In genomic region chr7:100148225-100148558, GRCh38 we compare ENCODE assay signal across 7 cellular contexts. TPM values are rescaled to one million over a fixed set of nuclear protein-coding genes. Genes with fewer than 3 reads are reported as not detected.
A peak's percentile ranks its signal among the peaks of the same experiment; 100 is the strongest.
DNase-seq lines count a peak whose midpoint lies in the region; ATAC-seq and TF ChIP-seq lines count a peak whose summit lies in the region.

No MANE protein-coding gene starts in this region.

- TF ChIP-seq CTCF in HFF-Myc (IDR thresholded peaks at IDR 0.05; ENCODE audit: low read depth, low read length, missing control alignments) = no peak

- H3K27me3 ChIP-seq in subcutaneous abdominal adipose tissue (ENCODE audit: control insufficient read depth in 5 of 5, insufficient read depth in 4 of 5, low read length in 5 of 5) = no peaks in the 10 kb centered on the region

- H3K9ac ChIP-seq in subcutaneous abdominal adipose tissue (ENCODE audit: low read length in 5 of 5) = peak overlapping the region in 3 of 5 donors; percentile 59 to 72 (median 59)

- peak overlapping the region; percentile 37 for H3K27ac ChIP-seq in subcutaneous abdominal adipose tissue (ENCODE audit: low read depth, low read length)

- H3K36me3 ChIP-seq in subcutaneous abdominal adipose tissue (ENCODE audit: control insufficient read depth in 5 of 5, insufficient read depth in 5 of 5, low read length in 5 of 5) = peaks cover 0 to 4% (median 2%) of the 10 kb centered on the region in 5 donors

- no peak for DNase-seq in HFF-Myc (ENCODE audit: extremely low read depth, low read depth)
- no peak for DNase-seq in activated T-helper 2 cell treated with anti-CD3 and anti-CD28 coated beads, Interferon-gamma antibody, Interleukin-2, Interleukin-4, amounts not matched to agents 10 μg/mL and 5 μg/mL and 100 μg/mL, durations not matched to agents 14 hours and 24 hours and 36 hours (ENCODE audit: low spot score)

- peaks cover 18% of the 10 kb centered on the region for H3K4me1 Mint-ChIP-seq in activated T-helper 2 cell treated with anti-CD3 and anti-CD28 coated beads, Interferon-gamma antibody, Interleukin-2, Interleukin-4, amounts not matched to agents 10 μg/mL and 5 μg/mL and 100 μg/mL, durations not matched to agents 14 hours and 24 hours and 36 hours (ENCODE audit: low read depth)

- peak overlapping the region; percentile 96 for H3K4me3 Mint-ChIP-seq in activated T-helper 2 cell treated with anti-CD3 and anti-CD28 coated beads, Interferon-gamma antibody, Interleukin-2, Interleukin-4, amounts not matched to agents 10 μg/mL and 5 μg/mL and 100 μg/mL, durations not matched to agents 14 hours and 24 hours and 36 hours (ENCODE audit: low read depth)

- no peaks in the 10 kb centered on the region for H3K27me3 Mint-ChIP-seq in activated T-helper 2 cell treated with anti-CD3 and anti-CD28 coated beads, Interferon-gamma antibody, Interleukin-2, Interleukin-4, amounts not matched to agents 10 μg/mL and 5 μg/mL and 100 μg/mL, durations not matched to agents 14 hours and 24 hours and 36 hours (ENCODE audit: low read depth)

- ATAC-seq in HG03378 (IDR thresholded peaks at IDR 0.05; ENCODE audit: unreplicated experiment) (no peak), HG02798 (IDR thresholded peaks at IDR 0.05; ENCODE audit: poor library complexity, unreplicated experiment) (no peak), GM21526 (IDR thresholded peaks at IDR 0.05; ENCODE audit: low FRiP score, unreplicated experiment) (no peak)

- intact Hi-C loops in activated T-helper 2 cell treated with anti-CD3 and anti-CD28 coated beads, Interferon-gamma antibody, Interleukin-2, Interleukin-4, amounts not matched to agents 10 μg/mL and 5 μg/mL and 100 μg/mL, durations not matched to agents 14 hours and 24 hours and 36 hours (cut with micrococcal nuclease) = loop anchor here (2.0 kb wide), 2 partner anchors 59 to 61 kb away; partner anchors contain the start of gene COPS6

- H3K4me3 ChIP-seq in HFF-Myc (replicated peaks; ENCODE audit: low read depth, low read length) (peak overlapping the region; percentile 95), iPS-18c (ENCODE audit: insufficient read depth, low read depth, low read length) (peak overlapping the region; percentile 34), subcutaneous abdominal adipose tissue (ENCODE audit: low read depth in 1 of 5, low read length in 5 of 5) (peak overlapping the region; percentile 59 to 99 (median 93))

- H3K9me3 ChIP-seq in iPS-18c (ENCODE audit: control insufficient read depth, insufficient read depth, low read length) (peaks cover 2% of the 10 kb centered on the region), subcutaneous abdominal adipose tissue (ENCODE audit: control insufficient read depth in 5 of 5, low read length in 5 of 5) (no peaks in the 10 kb centered on the region)

- no peaks in the 10 kb centered on the region for H3K9me3 Mint-ChIP-seq in activated T-helper 2 cell treated with anti-CD3 and anti-CD28 coated beads, Interferon-gamma antibody, Interleukin-2, Interleukin-4, amounts not matched to agents 10 μg/mL and 5 μg/mL and 100 μg/mL, durations not matched to agents 14 hours and 24 hours and 36 hours

- H3K27ac Mint-ChIP-seq in activated T-helper 2 cell treated with anti-CD3 and anti-CD28 coated beads, Interferon-gamma antibody, Interleukin-2, Interleukin-4, amounts not matched to agents 10 μg/mL and 5 μg/mL and 100 μg/mL, durations not matched to agents 14 hours and 24 hours and 36 hours = peak overlapping the region; percentile 95

- peaks cover 2 to 29% (median 20%) of the 10 kb centered on the region in 5 donors for H3K4me1 ChIP-seq in subcutaneous abdominal adipose tissue (ENCODE audit: control insufficient read depth in 5 of 5, insufficient read depth in 5 of 5, low read length in 5 of 5)

- H3K36me3 Mint-ChIP-seq in activated T-helper 2 cell treated with anti-CD3 and anti-CD28 coated beads, Interferon-gamma antibody, Interleukin-2, Interleukin-4, amounts not matched to agents 10 μg/mL and 5 μg/mL and 100 μg/mL, durations not matched to agents 14 hours and 24 hours and 36 hours (ENCODE audit: low read depth) = peaks cover 21% of the 10 kb centered on the region

RNA-seq across cellular contexts. Expression of gene LAMTOR4, which starts 0.5 kb away (rescaled TPM):
- total RNA-seq in activated T-helper 2 cell treated with anti-CD3 and anti-CD28 coated beads, Interferon-gamma antibody, Interleukin-2, Interleukin-4, amounts not matched to agents 10 μg/mL and 5 μg/mL and 100 μg/mL, durations not matched to agents 14 hours and 24 hours and 36 hours = 125 and 130 TPM in 2 replicates

RNA-seq across cellular contexts. Expression of gene TRAPPC14, which starts 10.3 kb away (rescaled TPM):
- total RNA-seq in activated T-helper 2 cell treated with anti-CD3 and anti-CD28 coated beads, Interferon-gamma antibody, Interleukin-2, Interleukin-4, amounts not matched to agents 10 μg/mL and 5 μg/mL and 100 μg/mL, durations not matched to agents 14 hours and 24 hours and 36 hours = 31.2 and 33.2 TPM in 2 replicates

RNA-seq across cellular contexts. Expression of gene GAL3ST4, which starts 20.2 kb away (rescaled TPM):
- total RNA-seq in activated T-helper 2 cell treated with anti-CD3 and anti-CD28 coated beads, Interferon-gamma antibody, Interleukin-2, Interleukin-4, amounts not matched to agents 10 μg/mL and 5 μg/mL and 100 μg/mL, durations not matched to agents 14 hours and 24 hours and 36 hours = 2.4 and 2.8 TPM in 2 replicates

RNA-seq across cellular contexts. Expression of gene MBLAC1, which starts 21.4 kb away (rescaled TPM):
- total RNA-seq in activated T-helper 2 cell treated with anti-CD3 and anti-CD28 coated beads, Interferon-gamma antibody, Interleukin-2, Interleukin-4, amounts not matched to agents 10 μg/mL and 5 μg/mL and 100 μg/mL, durations not matched to agents 14 hours and 24 hours and 36 hours = 2.8 and 2.9 TPM in 2 replicates

RNA-seq across cellular contexts. Expression of gene CNPY4, which starts 28.8 kb away (rescaled TPM):
- total RNA-seq in activated T-helper 2 cell treated with anti-CD3 and anti-CD28 coated beads, Interferon-gamma antibody, Interleukin-2, Interleukin-4, amounts not matched to agents 10 μg/mL and 5 μg/mL and 100 μg/mL, durations not matched to agents 14 hours and 24 hours and 36 hours = 17.0 and 19.1 TPM in 2 replicates

Comparison
In these comparisons a context has a peak if more than half of its experiments do, and no peak if none do; other contexts are left out.
1. H3K4me3 ChIP-seq: peak in every context shown above with its lines; median percentile 95 in HFF-Myc; 93 in subcutaneous abdominal adipose tissue; 34 in iPS-18c.